In genomic region chr7:44114586-44115310, GRCh38 we compare ENCODE assay signal across 19 cellular contexts. TPM values are rescaled to one million over a fixed set of nuclear protein-coding genes. Genes with fewer than 3 reads are reported as not detected.
DNase-seq lines count a peak whose midpoint lies in the region; ATAC-seq and TF ChIP-seq lines count a peak whose summit lies in the region.
"Had no signal": no experiment of that assay in that cellular context is flagged by ENCODE, and none has a peak within 500 bp of the region (broad histone marks: within the 10 kb centered on the region; RNA-seq: fewer than 3 reads in every experiment).

No MANE protein-coding gene starts in this region.

- H3K27ac ChIP-seq in angular gyrus (ENCODE audit: low read depth, low read length) (peak overlapping the region; percentile 96), neuronal stem cell (replicated peaks; ENCODE audit: low read length) (no peak overlapping the region), brain microvascular endothelial cell (no peak overlapping the region), A673 (ENCODE audit: low read depth, low read length, poor library complexity, severe bottlenecking) (no peak overlapping the region)
- H3K27ac ChIP-seq: sigmoid colon had no signal

- no TSS peak for BruUV-seq in A673 (replicated peaks; lab: Mats Ljungman, UMichigan)

- H2AK5ac ChIP-seq in neuronal stem cell (ENCODE audit: low read depth, low read length): no peak overlapping the region

- POLR2A ChIA-PET in A673 (lab: Charles Lee; ENCODE audit: low non-redundant PET): no interaction called here

- in situ Hi-C loops in brain microvascular endothelial cell (cut with HindIII; ENCODE audit: low pct_ligation_motif_present, low sequenced_read_pairs): no loop called here

- DNase-seq in C1 segment of cervical spinal cord (lab: John Stamatoyannopoulos, UW) (peak in 12 of 14 donors; percentile 34 to 76 (median 68)), cardiac septum (ENCODE audit: low spot score) (peak; percentile 86), neuronal stem cell (ENCODE audit: low spot score) (no peak), brain microvascular endothelial cell (no peak), A673 (ENCODE audit: low spot score) (no peak)
- DNase-seq: activated naive CD8-positive, alpha-beta T cell treated with anti-CD3 and anti-CD28 coated beads, Interleukin-2, amount 10 ng/mL, durations not matched to agents 7 days and 5 days; Calu3; NCI-H187 treated with DMSO at 0.1 percent for 48 hours; NCI-H748 treated with DMSO at 0.1 percent for 48 hours; sigmoid colon; stimulated activated CD4-positive, alpha-beta T cell treated with anti-CD3 and anti-CD28 coated beads, Interleukin-4, amount 100 ng/mL, for 1 hour; trophoblast cell had no signal

- intact Hi-C loops in cardiac septum (cut with DNase I): no loop called here
- intact Hi-C loops in A673 (cut with micrococcal nuclease; ENCODE audit: unreplicated experiment): no loop called here

- H2BK15ac ChIP-seq in neuronal stem cell (ENCODE audit: low read length): no peak overlapping the region

- H3K79me1 ChIP-seq in neuronal stem cell (ENCODE audit: low read depth, low read length): peaks cover 5% of the 10 kb centered on the region

- H3K27me3 ChIP-seq in neuronal stem cell (ENCODE audit: control insufficient read depth in 3 of 3, insufficient read depth in 3 of 3, low read depth in 1 of 3, low read length in 3 of 3) (no peaks in the 10 kb centered on the region), brain microvascular endothelial cell (replicated peaks) (no peaks in the 10 kb centered on the region), A673 (replicated peaks; ENCODE audit: insufficient read depth, low read depth, low read length, poor library complexity) (no peaks in the 10 kb centered on the region)
- H3K27me3 ChIP-seq: esophagus muscularis mucosa had no signal

- H4K91ac ChIP-seq in neuronal stem cell (ENCODE audit: low read depth, low read length, poor library complexity): no peak overlapping the region

- no CpG with 5 or more reads among the region's 12 CpGs for WGBS in neuronal stem cell (ENCODE audit: extremely low coverage in 2 of 2, insufficient read length in 2 of 2, insufficient replicate concordance in 1 of 2), 2 donors

- CTCF ChIA-PET in A673 (lab: Charles Lee): no interaction called here

- no peak overlapping the region for H2BK12ac ChIP-seq in neuronal stem cell (ENCODE audit: low read length)

- H3K4me1 ChIP-seq in neuronal stem cell (ENCODE audit: control insufficient read depth in 2 of 2, insufficient read depth in 1 of 2, low read depth in 1 of 2, low read length in 2 of 2): no peaks in the 10 kb centered on the region
- no peaks in the 10 kb centered on the region for H3K4me1 ChIP-seq in A673 (ENCODE audit: insufficient read depth, low read length, poor library complexity, severe bottlenecking)
- H3K4me1 ChIP-seq: sigmoid colon had no signal

- no peak overlapping the region for H3K4ac ChIP-seq in neuronal stem cell (ENCODE audit: low read length)

- no peak overlapping the region for H3K4me2 ChIP-seq in neuronal stem cell (ENCODE audit: insufficient read depth, low read length, poor library complexity, severe bottlenecking)

- H3K36me3 ChIP-seq in neuronal stem cell (replicated peaks in 1 of 2; ENCODE audit: control insufficient read depth in 2 of 2, insufficient read depth in 2 of 2, low read length in 2 of 2): peaks cover 68 to 73% of the 10 kb centered on the region in 2 donors
- peaks cover 54% of the 10 kb centered on the region for H3K36me3 ChIP-seq in brain microvascular endothelial cell (replicated peaks)
- peaks cover 47% of the 10 kb centered on the region for H3K36me3 ChIP-seq in A673 (ENCODE audit: insufficient read depth, low read length, poor library complexity, severe bottlenecking)

- H4K8ac ChIP-seq in neuronal stem cell (ENCODE audit: low read depth, low read length): no peak overlapping the region

- peaks cover 0 to 2% of the 10 kb centered on the region in 2 donors for H3K9me3 ChIP-seq in neuronal stem cell (replicated peaks in 1 of 2; ENCODE audit: control insufficient read depth in 2 of 2, insufficient read depth in 1 of 2, low read depth in 1 of 2, low read length in 2 of 2)
- no peaks in the 10 kb centered on the region for H3K9me3 ChIP-seq in A673 (ENCODE audit: low read depth, low read length, poor library complexity, severe bottlenecking)
- H3K9me3 ChIP-seq: esophagus muscularis mucosa, sigmoid colon had no signal

- no peak overlapping the region for H2AFZ ChIP-seq in neuronal stem cell (ENCODE audit: low read length)

- H3K23ac ChIP-seq in neuronal stem cell (ENCODE audit: low read depth, low read length, poor library complexity): peak overlapping the region; percentile 5

- no peak for ATAC-seq in GM21619 (IDR thresholded peaks at IDR 0.05; ENCODE audit: unreplicated experiment)
- no peak for ATAC-seq in HG03457 (IDR thresholded peaks at IDR 0.05; ENCODE audit: unreplicated experiment)
- ATAC-seq: natural killer cell treated with Interleukin-12 subunit alpha and Interleukin-12 subunit beta and Interleukin-15 and Interleukin-18, amount 100 ng/mL, for 72 hours had no signal

- TF ChIP-seq CTCF in brain microvascular endothelial cell (IDR thresholded peaks at IDR 0.05; ENCODE audit: low read depth, low read length, missing control alignments): no peak
- TF ChIP-seq CTCF in A673 (conservative IDR thresholded peaks at IDR 0.05; ENCODE audit: low read depth, low read length): no peak

- no peak overlapping the region for H3K18ac ChIP-seq in neuronal stem cell (ENCODE audit: low read length)

- H3K4me3 ChIP-seq in neuronal stem cell (ENCODE audit: low read length in 2 of 2): no peak overlapping the region
- no peak overlapping the region for H3K4me3 ChIP-seq in brain microvascular endothelial cell (ENCODE audit: low read depth, low read length)
- H3K4me3 ChIP-seq in A673 (ENCODE audit: low read depth, low read length, poor library complexity, severe bottlenecking): no peak overlapping the region
- H3K4me3 ChIP-seq: esophagus muscularis mucosa, sigmoid colon had no signal

- no peak overlapping the region for H3K14ac ChIP-seq in neuronal stem cell (ENCODE audit: low read length)

- H2BK5ac ChIP-seq in neuronal stem cell (ENCODE audit: low read length): no peak overlapping the region

- H3K9ac ChIP-seq in neuronal stem cell (ENCODE audit: low read depth, low read length, poor library complexity): no peak overlapping the region

- H2BK120ac ChIP-seq in neuronal stem cell (ENCODE audit: low read depth, low read length): no peak overlapping the region

RNA-seq across cellular contexts. Expression of gene POLD2, which starts 8.6 kb away (rescaled TPM):
- total RNA-seq in cardiac septum: 88.1 TPM
- polyA plus RNA-seq in neuronal stem cell (2013, experiment 1 of 2): 157 TPM
- 156 TPM for polyA plus RNA-seq in neuronal stem cell (2013, experiment 2 of 2)
- 252 TPM in 2 replicates for total RNA-seq in A673 (2021)

RNA-seq across cellular contexts. Expression of gene AEBP1, which starts 10.6 kb away (rescaled TPM):
- total RNA-seq in cardiac septum (93.1 TPM), A673 (2021) (30.1 and 31.8 TPM in 2 replicates)
- 24.7 TPM for polyA plus RNA-seq in neuronal stem cell (2013, experiment 1 of 2)
- 25.4 TPM for polyA plus RNA-seq in neuronal stem cell (2013, experiment 2 of 2)
- total RNA-seq: Calu3, HT-29 had no signal

RNA-seq across cellular contexts. Expression of gene MYL7, which starts 26.4 kb away (rescaled TPM):
- total RNA-seq in cardiac septum: 2,493 TPM
- polyA plus RNA-seq in neuronal stem cell (2013, experiment 1 of 2): 0.07 TPM
- polyA plus RNA-seq in neuronal stem cell (2013, experiment 2 of 2): not detected
- not detected in 2 replicates for total RNA-seq in A673 (2021)
- total RNA-seq: activated naive CD8-positive, alpha-beta T cell treated with anti-CD3 and anti-CD28 coated beads, Interleukin-2, amount 10 ng/mL, durations not matched to agents 7 days and 5 days; Calu3; esophagus muscularis mucosa; HT-29; liver; natural killer cell treated with Interleukin-12 subunit alpha and Interleukin-12 subunit beta and Interleukin-15 and Interleukin-18, amount 100 ng/mL, for 72 hours; sigmoid colon had no signal
- polyA plus RNA-seq: liver had no signal

RNA-seq across cellular contexts. Expression of gene POLM, which starts 32.4 kb away (rescaled TPM):
- total RNA-seq in cardiac septum (13.9 TPM), A673 (2021) (9.6 and 12.8 TPM in 2 replicates)
- polyA plus RNA-seq in neuronal stem cell (2013, experiment 1 of 2): 9.9 TPM
- 8.9 TPM for polyA plus RNA-seq in neuronal stem cell (2013, experiment 2 of 2)

RNA-seq across cellular contexts. Expression of gene PGAM2, which starts 49.4 kb away (rescaled TPM):
- total RNA-seq in cardiac septum (322 TPM), A673 (2021) (not detected in 2 replicates)
- polyA plus RNA-seq in neuronal stem cell (2013, experiment 1 of 2): 17.7 TPM
- 17.9 TPM for polyA plus RNA-seq in neuronal stem cell (2013, experiment 2 of 2)
- total RNA-seq: natural killer cell treated with Interleukin-12 subunit alpha and Interleukin-12 subunit beta and Interleukin-15 and Interleukin-18, amount 100 ng/mL, for 72 hours had no signal

Comparison
In these comparisons a context has a peak if more than half of its experiments do, and no peak if none do; other contexts are left out.
1. DNase-seq: peak in C1 segment of cervical spinal cord (12 of 14) and cardiac septum (single experiment); none in neuronal stem cell (single experiment), brain microvascular endothelial cell (single experiment) and A673 (single experiment).
2. RNA of gene MYL7, which starts 26.4 kb away (total RNA-seq): 2,493 TPM in cardiac septum (single experiment); not detected in A673; every median in the first group is over 1,000 times any median in the second.